In the genomic region with DNA sequence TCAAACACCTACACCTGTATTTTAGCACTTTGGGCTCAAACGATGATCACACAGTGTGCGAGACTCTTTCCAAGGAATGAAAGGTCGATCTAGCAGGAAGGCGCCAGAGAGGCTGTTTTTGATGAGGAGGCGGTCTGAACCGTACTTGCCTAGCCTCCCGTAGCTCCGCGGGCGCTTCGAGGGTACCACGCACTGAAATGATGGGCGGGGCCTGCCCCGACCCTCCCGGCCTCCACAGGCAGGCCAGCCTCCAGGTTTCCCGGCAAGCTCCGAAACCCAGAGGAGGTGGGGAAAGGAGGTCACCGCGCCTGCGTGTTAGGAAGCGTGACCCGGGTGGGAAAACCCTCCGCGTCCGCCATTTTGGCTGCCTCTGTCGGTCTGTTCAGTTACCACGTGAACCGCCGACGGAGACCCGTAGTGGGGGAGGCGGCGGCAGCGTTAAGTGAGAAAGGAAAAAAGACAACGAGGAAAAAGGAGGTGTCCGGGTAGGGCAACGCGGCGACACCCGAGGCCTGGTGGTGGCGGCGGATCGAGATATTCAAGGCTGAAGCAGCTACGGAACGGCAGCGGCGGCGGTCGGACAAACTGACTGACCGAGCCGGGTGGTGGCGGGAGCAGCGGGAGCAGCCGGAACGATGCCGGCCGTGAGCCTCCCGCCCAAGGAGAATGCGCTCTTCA, we compare ENCODE assay signal across 1 cellular context.
TF ChIP-seq lines count a peak whose summit lies in the region.

A gene (plus strand): TSS at position 363 of the 678 bp plus-strand sequence. CDS start 273 bp downstream, at position 636.

TF ChIP-seq in HEK293, 187 proteins besides CTCF, POLR2A, EP300 and RAD21 (continued from another document):
- TF ChIP-seq, protein P1, sequence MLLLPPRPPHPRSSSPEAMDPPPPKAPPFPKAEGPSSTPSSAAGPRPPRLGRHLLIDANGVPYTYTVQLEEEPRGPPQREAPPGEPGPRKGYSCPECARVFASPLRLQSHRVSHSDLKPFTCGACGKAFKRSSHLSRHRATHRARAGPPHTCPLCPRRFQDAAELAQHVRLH (tag by site-specific recombination; IDR thresholded peaks at IDR 0.05), result peak; percentile 47; the same call in 1 of the 2 replicates
- TF ChIP-seq ZNF121 (tag by site-specific recombination; IDR thresholded peaks at IDR 0.05), result no peak
- TF ChIP-seq ZNF138 (tag by site-specific recombination; IDR thresholded peaks at IDR 0.05; ENCODE audit: borderline replicate concordance), result no peak
- TF ChIP-seq, protein P2, sequence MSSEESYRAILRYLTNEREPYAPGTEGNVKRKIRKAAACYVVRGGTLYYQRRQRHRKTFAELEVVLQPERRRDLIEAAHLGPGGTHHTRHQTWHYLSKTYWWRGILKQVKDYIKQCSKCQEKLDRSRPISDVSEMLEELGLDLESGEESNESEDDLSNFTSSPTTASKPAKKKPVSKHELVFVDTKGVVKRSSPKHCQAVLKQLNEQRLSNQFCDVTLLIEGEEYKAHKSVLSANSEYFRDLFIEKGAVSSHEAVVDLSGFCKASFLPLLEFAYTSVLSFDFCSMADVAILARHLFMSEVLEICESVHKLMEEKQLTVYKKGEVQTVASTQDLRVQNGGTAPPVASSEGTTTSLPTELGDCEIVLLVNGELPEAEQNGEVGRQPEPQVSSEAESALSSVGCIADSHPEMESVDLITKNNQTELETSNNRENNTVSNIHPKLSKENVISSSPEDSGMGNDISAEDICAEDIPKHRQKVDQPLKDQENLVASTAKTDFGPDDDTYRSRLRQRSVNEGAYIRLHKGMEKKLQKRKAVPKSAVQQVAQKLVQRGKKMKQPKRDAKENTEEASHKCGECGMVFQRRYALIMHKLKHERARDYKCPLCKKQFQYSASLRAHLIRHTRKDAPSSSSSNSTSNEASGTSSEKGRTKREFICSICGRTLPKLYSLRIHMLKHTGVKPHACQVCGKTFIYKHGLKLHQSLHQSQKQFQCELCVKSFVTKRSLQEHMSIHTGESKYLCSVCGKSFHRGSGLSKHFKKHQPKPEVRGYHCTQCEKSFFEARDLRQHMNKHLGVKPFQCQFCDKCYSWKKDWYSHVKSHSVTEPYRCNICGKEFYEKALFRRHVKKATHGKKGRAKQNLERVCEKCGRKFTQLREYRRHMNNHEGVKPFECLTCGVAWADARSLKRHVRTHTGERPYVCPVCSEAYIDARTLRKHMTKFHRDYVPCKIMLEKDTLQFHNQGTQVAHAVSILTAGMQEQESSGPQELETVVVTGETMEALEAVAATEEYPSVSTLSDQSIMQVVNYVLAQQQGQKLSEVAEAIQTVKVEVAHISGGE (tag by site-specific recombination; conservative IDR thresholded peaks at IDR 0.05; ENCODE audit: low read depth), result peak; percentile 51
- no peak for TF ChIP-seq ZNF10 (tag by site-specific recombination; IDR thresholded peaks at IDR 0.05)
- TF ChIP-seq ZXDB (tag by site-specific recombination; IDR thresholded peaks at IDR 0.05), result peak; percentile 69
- TF ChIP-seq KLF10 (tag by site-specific recombination; IDR thresholded peaks at IDR 0.05), result peak; percentile 36; the same call in 1 of the 2 replicates
- TF ChIP-seq ZNF596 (tag by site-specific recombination; IDR thresholded peaks at IDR 0.05), result no peak
- peak; percentile 64 for TF ChIP-seq GLIS1 (tag by site-specific recombination; IDR thresholded peaks at IDR 0.05)
- peak; percentile 33; the same call in 1 of the 2 replicates for TF ChIP-seq ZNF324 (tag by site-specific recombination; IDR thresholded peaks at IDR 0.05)
- peak; percentile 55; the same call in 1 of the 2 replicates for TF ChIP-seq ZNF394 (tag by site-specific recombination; IDR thresholded peaks at IDR 0.05; ENCODE audit: borderline replicate concordance)
- TF ChIP-seq ZBTB21 (tag by site-specific recombination; IDR thresholded peaks at IDR 0.05), result no peak
- TF ChIP-seq, protein P3, sequence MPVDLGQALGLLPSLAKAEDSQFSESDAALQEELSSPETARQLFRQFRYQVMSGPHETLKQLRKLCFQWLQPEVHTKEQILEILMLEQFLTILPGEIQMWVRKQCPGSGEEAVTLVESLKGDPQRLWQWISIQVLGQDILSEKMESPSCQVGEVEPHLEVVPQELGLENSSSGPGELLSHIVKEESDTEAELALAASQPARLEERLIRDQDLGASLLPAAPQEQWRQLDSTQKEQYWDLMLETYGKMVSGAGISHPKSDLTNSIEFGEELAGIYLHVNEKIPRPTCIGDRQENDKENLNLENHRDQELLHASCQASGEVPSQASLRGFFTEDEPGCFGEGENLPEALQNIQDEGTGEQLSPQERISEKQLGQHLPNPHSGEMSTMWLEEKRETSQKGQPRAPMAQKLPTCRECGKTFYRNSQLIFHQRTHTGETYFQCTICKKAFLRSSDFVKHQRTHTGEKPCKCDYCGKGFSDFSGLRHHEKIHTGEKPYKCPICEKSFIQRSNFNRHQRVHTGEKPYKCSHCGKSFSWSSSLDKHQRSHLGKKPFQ (tag by site-specific recombination; IDR thresholded peaks at IDR 0.05), result peak; percentile 61
- TF ChIP-seq SP7 (tag by site-specific recombination; IDR thresholded peaks at IDR 0.05), result peak; percentile 49
- no peak for TF ChIP-seq ZNF423 (tag by site-specific recombination; IDR thresholded peaks at IDR 0.05)
- no peak for TF ChIP-seq ZNF560 (tag by site-specific recombination; IDR thresholded peaks at IDR 0.05; ENCODE audit: borderline replicate concordance)
- TF ChIP-seq, protein P4, sequence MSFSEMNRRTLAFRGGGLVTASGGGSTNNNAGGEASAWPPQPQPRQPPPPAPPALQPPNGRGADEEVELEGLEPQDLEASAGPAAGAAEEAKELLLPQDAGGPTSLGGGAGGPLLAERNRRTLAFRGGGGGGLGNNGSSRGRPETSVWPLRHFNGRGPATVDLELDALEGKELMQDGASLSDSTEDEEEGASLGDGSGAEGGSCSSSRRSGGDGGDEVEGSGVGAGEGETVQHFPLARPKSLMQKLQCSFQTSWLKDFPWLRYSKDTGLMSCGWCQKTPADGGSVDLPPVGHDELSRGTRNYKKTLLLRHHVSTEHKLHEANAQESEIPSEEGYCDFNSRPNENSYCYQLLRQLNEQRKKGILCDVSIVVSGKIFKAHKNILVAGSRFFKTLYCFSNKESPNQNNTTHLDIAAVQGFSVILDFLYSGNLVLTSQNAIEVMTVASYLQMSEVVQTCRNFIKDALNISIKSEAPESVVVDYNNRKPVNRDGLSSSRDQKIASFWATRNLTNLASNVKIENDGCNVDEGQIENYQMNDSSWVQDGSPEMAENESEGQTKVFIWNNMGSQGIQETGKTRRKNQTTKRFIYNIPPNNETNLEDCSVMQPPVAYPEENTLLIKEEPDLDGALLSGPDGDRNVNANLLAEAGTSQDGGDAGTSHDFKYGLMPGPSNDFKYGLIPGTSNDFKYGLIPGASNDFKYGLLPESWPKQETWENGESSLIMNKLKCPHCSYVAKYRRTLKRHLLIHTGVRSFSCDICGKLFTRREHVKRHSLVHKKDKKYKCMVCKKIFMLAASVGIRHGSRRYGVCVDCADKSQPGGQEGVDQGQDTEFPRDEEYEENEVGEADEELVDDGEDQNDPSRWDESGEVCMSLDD (tag by site-specific recombination; IDR thresholded peaks at IDR 0.05), result peak; percentile 17; the same call in 1 of the 2 replicates
- TF ChIP-seq, protein P5, sequence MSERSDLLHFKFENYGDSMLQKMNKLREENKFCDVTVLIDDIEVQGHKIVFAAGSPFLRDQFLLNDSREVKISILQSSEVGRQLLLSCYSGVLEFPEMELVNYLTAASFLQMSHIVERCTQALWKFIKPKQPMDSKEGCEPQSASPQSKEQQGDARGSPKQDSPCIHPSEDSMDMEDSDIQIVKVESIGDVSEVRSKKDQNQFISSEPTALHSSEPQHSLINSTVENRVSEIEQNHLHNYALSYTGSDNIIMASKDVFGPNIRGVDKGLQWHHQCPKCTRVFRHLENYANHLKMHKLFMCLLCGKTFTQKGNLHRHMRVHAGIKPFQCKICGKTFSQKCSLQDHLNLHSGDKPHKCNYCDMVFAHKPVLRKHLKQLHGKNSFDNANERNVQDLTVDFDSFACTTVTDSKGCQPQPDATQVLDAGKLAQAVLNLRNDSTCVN (tag by site-specific recombination; optimal IDR thresholded peaks at IDR 0.05), result peak; percentile 39
- no peak for TF ChIP-seq ZNF473 (tag by site-specific recombination; IDR thresholded peaks at IDR 0.05)
- TF ChIP-seq ZEB2 (tag by site-specific recombination; IDR thresholded peaks at IDR 0.05), result peak; percentile 75
- no peak for TF ChIP-seq ZNF248 (tag by site-specific recombination; IDR thresholded peaks at IDR 0.05)
- TF ChIP-seq, protein P6, sequence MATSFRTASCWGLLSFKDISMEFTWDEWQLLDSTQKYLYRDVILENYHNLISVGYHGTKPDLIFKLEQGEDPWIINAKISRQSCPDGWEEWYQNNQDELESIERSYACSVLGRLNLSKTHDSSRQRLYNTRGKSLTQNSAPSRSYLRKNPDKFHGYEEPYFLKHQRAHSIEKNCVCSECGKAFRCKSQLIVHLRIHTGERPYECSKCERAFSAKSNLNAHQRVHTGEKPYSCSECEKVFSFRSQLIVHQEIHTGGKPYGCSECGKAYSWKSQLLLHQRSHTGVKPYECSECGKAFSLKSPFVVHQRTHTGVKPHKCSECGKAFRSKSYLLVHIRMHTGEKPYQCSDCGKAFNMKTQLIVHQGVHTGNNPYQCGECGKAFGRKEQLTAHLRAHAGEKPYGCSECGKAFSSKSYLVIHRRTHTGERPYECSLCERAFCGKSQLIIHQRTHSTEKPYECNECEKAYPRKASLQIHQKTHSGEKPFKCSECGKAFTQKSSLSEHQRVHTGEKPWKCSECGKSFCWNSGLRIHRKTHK (tag by site-specific recombination; IDR thresholded peaks at IDR 0.05), result no peak
- peak; percentile 19; the same call in 1 of the 2 replicates for TF ChIP-seq ZNF664 (tag by site-specific recombination; IDR thresholded peaks at IDR 0.05)
- peak; percentile 99 for TF ChIP-seq ZBTB17 (tag by site-specific recombination; IDR thresholded peaks at IDR 0.05)
- TF ChIP-seq ZFP69B (tag by site-specific recombination; IDR thresholded peaks at IDR 0.05), result no peak
- no peak for TF ChIP-seq HOXA7 (CRISPR knock-in tag; IDR thresholded peaks at IDR 0.05; ENCODE audit: borderline replicate concordance)
- TF ChIP-seq, protein P7, sequence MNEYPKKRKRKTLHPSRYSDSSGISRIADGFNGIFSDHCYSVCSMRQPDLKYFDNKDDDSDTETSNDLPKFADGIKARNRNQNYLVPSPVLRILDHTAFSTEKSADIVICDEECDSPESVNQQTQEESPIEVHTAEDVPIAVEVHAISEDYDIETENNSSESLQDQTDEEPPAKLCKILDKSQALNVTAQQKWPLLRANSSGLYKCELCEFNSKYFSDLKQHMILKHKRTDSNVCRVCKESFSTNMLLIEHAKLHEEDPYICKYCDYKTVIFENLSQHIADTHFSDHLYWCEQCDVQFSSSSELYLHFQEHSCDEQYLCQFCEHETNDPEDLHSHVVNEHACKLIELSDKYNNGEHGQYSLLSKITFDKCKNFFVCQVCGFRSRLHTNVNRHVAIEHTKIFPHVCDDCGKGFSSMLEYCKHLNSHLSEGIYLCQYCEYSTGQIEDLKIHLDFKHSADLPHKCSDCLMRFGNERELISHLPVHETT (tag by site-specific recombination; IDR thresholded peaks at IDR 0.05), result no peak
- TF ChIP-seq ZNF274 (IDR thresholded peaks at IDR 0.05; ENCODE audit: low read length), result no peak
- no peak for TF ChIP-seq ZNF274 (tag by site-specific recombination; IDR thresholded peaks at IDR 0.05; ENCODE audit: borderline replicate concordance)
- peak; percentile 31; the same call in 1 of the 2 replicates for TF ChIP-seq ZNF391 (tag by site-specific recombination; IDR thresholded peaks at IDR 0.05; ENCODE audit: borderline replicate concordance, low read depth)
- TF ChIP-seq ZNF19 (tag by site-specific recombination; IDR thresholded peaks at IDR 0.05; ENCODE audit: low read depth), result no peak
- no peak for TF ChIP-seq KLF1 (tag by site-specific recombination; IDR thresholded peaks at IDR 0.05)
- no peak for TF ChIP-seq ZNF426 (tag by site-specific recombination; IDR thresholded peaks at IDR 0.05)
